22 cellular contexts compared by ENCODE assay signal in the genomic region with DNA sequence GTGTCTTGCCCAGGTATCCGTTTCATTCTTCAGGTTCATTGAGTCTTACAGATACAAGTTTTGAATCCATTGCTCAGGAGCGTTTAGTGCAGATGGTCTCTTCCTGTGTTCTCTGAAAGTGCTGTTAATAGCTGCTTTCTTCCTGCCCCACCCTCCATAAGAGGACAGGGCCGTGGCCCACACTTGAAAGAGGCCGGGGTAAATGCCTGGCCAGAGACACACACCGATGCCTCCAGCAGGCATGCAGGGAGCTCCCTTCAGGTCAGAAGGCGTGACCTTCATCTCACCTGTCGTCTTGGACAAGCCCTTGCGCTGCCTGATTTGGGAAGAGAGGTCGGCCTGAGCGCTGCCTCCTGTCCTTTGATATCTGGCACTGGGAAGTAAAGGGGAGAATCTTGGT. TPM values are rescaled to one million over a fixed set of nuclear protein-coding genes. Genes with fewer than 3 reads are reported as not detected.
DNase-seq lines count a peak whose midpoint lies in the region; ATAC-seq and TF ChIP-seq lines count a peak whose summit lies in the region.
"Had no signal": no experiment of that assay in that cellular context is flagged by ENCODE, and none has a peak within 500 bp of the region (broad histone marks: within the 10 kb centered on the region; RNA-seq: fewer than 3 reads in every experiment).

No MANE protein-coding gene starts in this region.

- H3K4me3 Mint-ChIP-seq in activated CD8-positive, alpha-beta T cell treated with anti-CD3 and anti-CD28 coated beads, Interleukin-2, amount 10 ng/mL, durations not matched to agents 7 days and 5 days: no peak overlapping the region
- H3K4me3 Mint-ChIP-seq in MCF 10A (ENCODE audit: unreplicated experiment): no peak overlapping the region
- H3K4me3 Mint-ChIP-seq: CD4-positive, alpha-beta T cell; naive thymus-derived CD4-positive, alpha-beta T cell had no signal

- H3K79me2 ChIP-seq in smooth muscle cell (ENCODE audit: low read depth): no peaks in the 10 kb centered on the region

- H3K4me1 ChIP-seq in mucosa of descending colon (ENCODE audit: low read depth) (peaks cover 50% of the 10 kb centered on the region), smooth muscle cell (ENCODE audit: low read depth) (peaks cover 8% of the 10 kb centered on the region)

- H3K27me3 Mint-ChIP-seq in activated CD8-positive, alpha-beta T cell treated with anti-CD3 and anti-CD28 coated beads, Interleukin-2, amount 10 ng/mL, durations not matched to agents 7 days and 5 days (ENCODE audit: low read depth): no peaks in the 10 kb centered on the region
- no peaks in the 10 kb centered on the region for H3K27me3 Mint-ChIP-seq in MCF 10A (ENCODE audit: insufficient read depth, unreplicated experiment)
- H3K27me3 Mint-ChIP-seq: CD4-positive, alpha-beta T cell; naive thymus-derived CD4-positive, alpha-beta T cell had no signal

- H3K4me3 ChIP-seq in mucosa of descending colon (no peak overlapping the region), smooth muscle cell (no peak overlapping the region)
- H3K4me3 ChIP-seq: adrenal gland, coronary artery, ovary had no signal

- H3K9ac ChIP-seq in smooth muscle cell (ENCODE audit: low read depth): no peak overlapping the region
- H3K9ac ChIP-seq: KMS-11 had no signal

- H3K27me3 ChIP-seq in smooth muscle cell (ENCODE audit: low read depth): no peaks in the 10 kb centered on the region
- H3K27me3 ChIP-seq: adrenal gland, ovary had no signal

- no peak overlapping the region for H3K4me2 ChIP-seq in smooth muscle cell
- H3K4me2 ChIP-seq: KMS-11 had no signal

- H3K27ac ChIP-seq in smooth muscle cell (ENCODE audit: low read depth): no peak overlapping the region
- H3K27ac ChIP-seq: coronary artery, KMS-11, ovary, RWPE1, VCaP had no signal

- intact Hi-C loops in left ventricle myocardium superior (cut with micrococcal nuclease): no loop called here
- intact Hi-C loops in Right ventricle myocardium inferior (cut with DNase I): no loop called here
- intact Hi-C loops in mucosa of descending colon (cut with DNase I, micrococcal nuclease): no loop called here
- intact Hi-C loops in MCF 10A (cut with micrococcal nuclease): no loop called here

- peaks cover 77% of the 10 kb centered on the region for H3K36me3 Mint-ChIP-seq in activated CD8-positive, alpha-beta T cell treated with anti-CD3 and anti-CD28 coated beads, Interleukin-2, amount 10 ng/mL, durations not matched to agents 7 days and 5 days (ENCODE audit: low read depth)
- H3K36me3 Mint-ChIP-seq in MCF 10A (ENCODE audit: insufficient read depth, unreplicated experiment): peaks cover 64% of the 10 kb centered on the region

- H3K9me3 ChIP-seq in mucosa of descending colon (no peaks in the 10 kb centered on the region), smooth muscle cell (replicated peaks; ENCODE audit: low read depth) (no peaks in the 10 kb centered on the region)
- H3K9me3 ChIP-seq: adrenal gland, ovary had no signal

- H3F3A ChIP-seq in smooth muscle cell (ENCODE audit: low read depth): no peaks in the 10 kb centered on the region

- TF ChIP-seq CTCF in mucosa of descending colon (IDR thresholded peaks at IDR 0.05) (no peak), smooth muscle cell (IDR thresholded peaks at IDR 0.05; ENCODE audit: borderline replicate concordance, insufficient read depth, poor library complexity, severe bottlenecking) (no peak), MCF 10A (IDR thresholded peaks at IDR 0.05; ENCODE audit: unreplicated experiment) (no peak)

- DNase-seq in left ventricle myocardium superior (no peak), Right ventricle myocardium inferior (ENCODE audit: missing footprints) (no peak), mucosa of descending colon (peak in 1 of 3 donors; percentile 58), smooth muscle cell (lab: John Stamatoyannopoulos, UW; ENCODE audit: unreplicated experiment) (no peak), MCF 10A (ENCODE audit: unreplicated experiment) (no peak)
- no peak for DNase-seq in activated CD8-positive, alpha-beta T cell treated with anti-CD3 and anti-CD28 coated beads, Interleukin-2, amount 10 ng/mL, durations not matched to agents 7 days and 5 days
- DNase-seq: activated gamma-delta T cell treated with Interleukin-2 at 50 U/mL for 16 hours; activated T-cell treated with anti-CD3 and anti-CD28 coated beads for 4 hours; CD4-positive, alpha-beta T cell; glutamatergic neuron; HCEC 1CT; mesendoderm; naive thymus-derived CD4-positive, alpha-beta T cell; NCI-H1930; ovary had no signal

- H4K20me1 ChIP-seq in smooth muscle cell (ENCODE audit: low read depth): peaks cover 8% of the 10 kb centered on the region

- CTCF ChIA-PET in activated CD8-positive, alpha-beta T cell treated with anti-CD3 and anti-CD28 coated beads, Interleukin-2, amount 10 ng/mL, durations not matched to agents 7 days and 5 days (lab: Charles Lee): interaction anchor here (3.5 kb wide), 1 partner anchor 11 kb away, joined by 11 read pairs; a partner anchor contains a TSS
- CTCF ChIA-PET in MCF 10A (lab: Yijun Ruan, JAX): interaction anchor here (0.6 to 5.7 kb wide), 3 partner anchors 11 to 1531 kb away, joined by 3 to 27 read pairs (median 25); a partner anchor contains a TSS

- peak overlapping the region; percentile 39 for H3K27ac Mint-ChIP-seq in activated CD8-positive, alpha-beta T cell treated with anti-CD3 and anti-CD28 coated beads, Interleukin-2, amount 10 ng/mL, durations not matched to agents 7 days and 5 days
- no peak overlapping the region for H3K27ac Mint-ChIP-seq in MCF 10A (ENCODE audit: low read depth, unreplicated experiment)
- H3K27ac Mint-ChIP-seq: CD4-positive, alpha-beta T cell; naive thymus-derived CD4-positive, alpha-beta T cell had no signal

- H2AFZ ChIP-seq in smooth muscle cell (ENCODE audit: low read depth): no peak overlapping the region

- H3K9me3 Mint-ChIP-seq in activated CD8-positive, alpha-beta T cell treated with anti-CD3 and anti-CD28 coated beads, Interleukin-2, amount 10 ng/mL, durations not matched to agents 7 days and 5 days (ENCODE audit: insufficient read depth): no peaks in the 10 kb centered on the region
- H3K9me3 Mint-ChIP-seq in MCF 10A (ENCODE audit: unreplicated experiment): no peaks in the 10 kb centered on the region
- H3K9me3 Mint-ChIP-seq: CD4-positive, alpha-beta T cell; naive thymus-derived CD4-positive, alpha-beta T cell had no signal

- H3K36me3 ChIP-seq in mucosa of descending colon (ENCODE audit: low read depth) (no peaks in the 10 kb centered on the region), smooth muscle cell (ENCODE audit: low read depth) (peaks cover 19% of the 10 kb centered on the region)
- H3K36me3 ChIP-seq: ovary had no signal

- 97% methylated on average over 10 of the region's 10 CpGs for WGBS in smooth muscle cell (ENCODE audit: low lambda C conversion rate)

- no TSS peak for BruUV-seq in MCF 10A (replicated peaks; lab: Mats Ljungman, UMichigan)

- ATAC-seq in left ventricle myocardium superior: peak; percentile 19
- ATAC-seq in Right ventricle myocardium inferior: no peak
- ATAC-seq in activated CD8-positive, alpha-beta T cell treated with anti-CD3 and anti-CD28 coated beads, Interleukin-2, amount 10 ng/mL, durations not matched to agents 7 days and 5 days: no peak
- ATAC-seq in mucosa of descending colon: peak; percentile 49
- ATAC-seq in HG03108 (IDR thresholded peaks at IDR 0.05; ENCODE audit: unreplicated experiment): no peak
- ATAC-seq: naive thymus-derived CD4-positive, alpha-beta T cell; SK-N-SH treated with all-trans-retinoic acid at 6 μM for 48 hours had no signal

- peaks cover 20% of the 10 kb centered on the region for H3K4me1 Mint-ChIP-seq in activated CD8-positive, alpha-beta T cell treated with anti-CD3 and anti-CD28 coated beads, Interleukin-2, amount 10 ng/mL, durations not matched to agents 7 days and 5 days (ENCODE audit: low read depth)
- no peaks in the 10 kb centered on the region for H3K4me1 Mint-ChIP-seq in MCF 10A (ENCODE audit: insufficient read depth, unreplicated experiment)

- POLR2A ChIA-PET in activated CD8-positive, alpha-beta T cell treated with anti-CD3 and anti-CD28 coated beads, Interleukin-2, amount 10 ng/mL, durations not matched to agents 7 days and 5 days (lab: Charles Lee): no interaction called here
- POLR2A ChIA-PET in MCF 10A (lab: Yijun Ruan, JAX): no interaction called here

RNA-seq across cellular contexts. Expression of a gene that starts 11.6 kb away (rescaled TPM):
- total RNA-seq in left ventricle myocardium superior (12.1 TPM), Right ventricle myocardium inferior (12.1 TPM), mucosa of descending colon (100 to 1,000 TPM in 1 of 3 donors, 10 to 100 TPM in 2; 63.8 to 127 (median 90.1) TPM), smooth muscle cell (17.3 and 24.7 TPM in 2 replicates), MCF 10A (2022) (22.5 and 27.2 TPM in 2 replicates)
- 10 to 100 TPM; 31.7 to 33.1 TPM for total RNA-seq in activated CD8-positive, alpha-beta T cell treated with anti-CD3 and anti-CD28 coated beads, Interleukin-2, amount 10 ng/mL, durations not matched to agents 7 days and 5 days
- polyA plus RNA-seq in smooth muscle cell: 26.0 and 26.3 TPM in 2 replicates

Comparison
In these comparisons a context has a peak if more than half of its experiments do, and no peak if none do; other contexts are left out.
1. ATAC-seq: peak in left ventricle myocardium superior (single experiment) and mucosa of descending colon (single experiment); none in Right ventricle myocardium inferior (single experiment), activated CD8-positive, alpha-beta T cell treated with anti-CD3 and anti-CD28 coated beads, Interleukin-2, amount 10 ng/mL, durations not matched to agents 7 days and 5 days (single experiment) and HG03108 (single experiment).